Comparison of ENCODE assay signal across 8 cellular contexts in the genomic region with DNA sequence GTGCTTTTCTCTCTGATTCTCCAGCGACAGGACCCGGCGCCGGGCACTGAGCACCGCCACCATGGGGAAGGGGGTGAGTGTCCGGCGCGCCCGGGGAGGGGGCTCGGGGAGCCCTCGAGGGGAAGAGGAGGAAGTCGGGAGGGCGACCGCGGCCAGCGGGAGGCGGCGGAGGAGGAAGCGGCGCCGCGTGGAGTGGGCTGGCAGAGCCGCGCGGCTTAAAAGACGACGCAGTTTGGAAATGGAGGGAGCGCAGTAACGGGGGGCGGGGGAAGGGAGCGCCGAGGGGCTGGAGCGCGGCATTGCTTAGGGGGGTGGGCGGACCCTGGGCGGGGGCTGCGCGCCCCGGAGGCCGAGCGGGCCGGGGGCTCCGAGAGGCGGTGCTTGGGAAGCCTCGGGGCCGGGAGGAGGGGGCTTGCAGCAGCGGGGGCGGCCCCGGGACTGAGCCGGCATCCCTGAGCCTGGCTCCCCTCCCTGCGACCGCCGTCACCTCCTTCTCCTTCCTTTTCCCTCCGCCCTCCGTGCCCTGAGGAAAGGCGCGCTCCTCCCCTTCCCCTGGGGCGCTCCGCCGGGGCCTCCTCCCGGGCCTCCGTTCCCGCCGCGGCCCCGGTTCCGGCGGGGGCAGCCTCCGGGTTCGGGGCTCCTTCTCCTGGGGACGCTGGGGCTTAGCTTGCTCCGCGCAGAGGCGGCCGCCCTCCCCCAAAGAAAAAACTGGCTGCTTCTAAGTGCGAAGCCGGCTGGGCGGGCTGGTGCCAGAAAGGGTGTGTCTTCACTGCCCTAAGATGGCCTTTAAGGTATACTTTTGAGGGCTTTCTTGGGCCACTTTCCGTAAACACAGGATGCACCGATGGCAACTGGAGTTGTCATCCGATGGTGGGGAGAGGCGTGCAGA. TPM values are rescaled to one million over a fixed set of nuclear protein-coding genes. Genes with fewer than 3 reads are reported as not detected.
DNase-seq lines count a peak whose midpoint lies in the region; ATAC-seq and TF ChIP-seq lines count a peak whose summit lies in the region.

No MANE protein-coding gene starts in this region.

- H3K9ac ChIP-seq in neural progenitor cell: peak overlapping the region; percentile 54

- H3K27ac Mint-ChIP-seq in neural progenitor cell: peak overlapping the region; percentile 67

- peak overlapping the region; percentile 64; the same call in 1 of the 2 replicates for H2AFZ ChIP-seq in PC-9
- peak overlapping the region; percentile 82 for H2AFZ ChIP-seq in neural progenitor cell (replicated peaks)

- peaks cover 45% of the 10 kb centered on the region for H3K4me1 Mint-ChIP-seq in neural progenitor cell

- WGBS in tibial nerve, 2 donors: 1% methylated on average over 26 to 65 of the region's 82 CpGs

- H3K9me3 Mint-ChIP-seq in neural progenitor cell: no peaks in the 10 kb centered on the region

- TF ChIP-seq POLR2A in GM18505 (IDR thresholded peaks at IDR 0.05; ENCODE audit: borderline replicate concordance, extremely low read depth, insufficient read depth, insufficient read length) (no peak), tibial nerve (IDR thresholded peaks at IDR 0.05) (peak in 1 of 2 donors; percentile 35)

- POLR2A ChIA-PET in PC-9 (lab: Charles Lee; ENCODE audit: unreplicated experiment): interaction anchor here (0.6 kb wide), 1 partner anchor 29 kb away, joined by 8 read pairs; no protein-coding TSS in a partner anchor

- H3K27ac ChIP-seq in PC-9: peak overlapping the region; percentile 83
- H3K27ac ChIP-seq in foreskin keratinocyte: peak overlapping the region; percentile 87
- peak overlapping the region; percentile 95 for H3K27ac ChIP-seq in neural progenitor cell
- peak overlapping the region; percentile 92 to 99 (median 96) for H3K27ac ChIP-seq in tibial nerve

- peak in 1 of 2 donors; percentile 62 for TF ChIP-seq EP300 in tibial nerve (IDR thresholded peaks at IDR 0.05)

- no peaks in the 10 kb centered on the region for H3K9me3 ChIP-seq in PC-9 (ENCODE audit: insufficient read depth, low read depth)
- H3K9me3 ChIP-seq in neural progenitor cell (ENCODE audit: low read depth): no peaks in the 10 kb centered on the region
- no peaks in the 10 kb centered on the region for H3K9me3 ChIP-seq in tibial nerve

- no peaks in the 10 kb centered on the region for H3K36me3 Mint-ChIP-seq in neural progenitor cell

- peak overlapping the region; percentile 94 for H3K4me3 Mint-ChIP-seq in neural progenitor cell

- no peaks in the 10 kb centered on the region for H3K27me3 ChIP-seq in PC-9 (ENCODE audit: insufficient read depth, low read depth)
- H3K27me3 ChIP-seq in foreskin keratinocyte: peaks cover 3% of the 10 kb centered on the region
- H3K27me3 ChIP-seq in neural progenitor cell: peaks cover 19% of the 10 kb centered on the region
- H3K27me3 ChIP-seq in tibial nerve: no peaks in the 10 kb centered on the region

- intact Hi-C loops in PC-9 (cut with micrococcal nuclease; ENCODE audit: unreplicated experiment): loop anchor here (1.0 to 5.0 kb wide), 3 partner anchors 112 to 221 kb away; no protein-coding TSS in a partner anchor

- no peaks in the 10 kb centered on the region for H3K9me2 ChIP-seq in PC-9 (ENCODE audit: insufficient read depth)

- peaks cover 31% of the 10 kb centered on the region for H4K20me1 ChIP-seq in PC-9 (ENCODE audit: insufficient read depth)
- peaks cover 48% of the 10 kb centered on the region for H4K20me1 ChIP-seq in neural progenitor cell (ENCODE audit: low read depth)

- peaks cover 15% of the 10 kb centered on the region for H3K36me3 ChIP-seq in PC-9 (ENCODE audit: low read depth)
- no peaks in the 10 kb centered on the region for H3K36me3 ChIP-seq in neural progenitor cell
- H3K36me3 ChIP-seq in tibial nerve: no peaks in the 10 kb centered on the region

- H3K4me2 ChIP-seq in PC-9 (peak overlapping the region; percentile 87), neural progenitor cell (peak overlapping the region; percentile 96)

- TF ChIP-seq CTCF in PC-9 (conservative IDR thresholded peaks at IDR 0.05): no peak
- no peak for TF ChIP-seq CTCF in foreskin keratinocyte (conservative IDR thresholded peaks at IDR 0.05)
- no peak for TF ChIP-seq CTCF in neural progenitor cell (IDR thresholded peaks at IDR 0.05)
- no peak for TF ChIP-seq CTCF in tibial nerve (IDR thresholded peaks at IDR 0.05)

- ATAC-seq in GM18505 (IDR thresholded peaks at IDR 0.05; ENCODE audit: unreplicated experiment): peak; percentile 6
- peak; percentile 0 for ATAC-seq in HG03095 (IDR thresholded peaks at IDR 0.05; ENCODE audit: unreplicated experiment)
- no peak for ATAC-seq in foreskin keratinocyte

- DNase-seq in PC-9 (peak; percentile 61 to 64), activated gamma-delta T cell (lab: John Stamatoyannopoulos, UW) (peak; percentile 54), foreskin keratinocyte (peak in 1 of 2 donors; percentile 52), neural progenitor cell (ENCODE audit: low spot score) (peak; percentile 84), tibial nerve (ENCODE audit: low spot score in 2 of 2) (peak; percentile 50 to 53), NCI-H2029 treated with DMSO at 0.1 percent for 48 hours (lab: John Stamatoyannopoulos, UW) (no peak)

- peaks cover 63% of the 10 kb centered on the region for H3F3A ChIP-seq in PC-9 (ENCODE audit: insufficient read depth, low read depth)
- peaks cover 21% of the 10 kb centered on the region for H3F3A ChIP-seq in neural progenitor cell (ENCODE audit: low read depth)

- peaks cover 9% of the 10 kb centered on the region for H3K27me3 Mint-ChIP-seq in neural progenitor cell (ENCODE audit: insufficient read depth, low read depth)

- peak overlapping the region; percentile 75 for H3K4me3 ChIP-seq in PC-9
- peak overlapping the region; percentile 81 for H3K4me3 ChIP-seq in neural progenitor cell
- peak overlapping the region; percentile 71 to 92 (median 82) for H3K4me3 ChIP-seq in tibial nerve

- no TSS peak for BruUV-seq in PC-9 (replicated peaks; lab: Mats Ljungman, UMichigan)

- peaks cover 51% of the 10 kb centered on the region for H3K4me1 ChIP-seq in PC-9 (replicated peaks; ENCODE audit: insufficient read depth)
- H3K4me1 ChIP-seq in foreskin keratinocyte: peaks cover 32% of the 10 kb centered on the region
- H3K4me1 ChIP-seq in neural progenitor cell: peaks cover 44% of the 10 kb centered on the region
- peaks cover 0 to 53% (median 43%) of the 10 kb centered on the region in 4 donors for H3K4me1 ChIP-seq in tibial nerve

- CTCF ChIA-PET in PC-9 (lab: Charles Lee): interaction anchor here (0.6 kb wide), 2 partner anchors 143 to 912 kb away, joined by 3 to 4 read pairs; no protein-coding TSS in a partner anchor

- peaks cover 55% of the 10 kb centered on the region for H3K79me2 ChIP-seq in PC-9 (ENCODE audit: low read depth)
- peaks cover 50% of the 10 kb centered on the region for H3K79me2 ChIP-seq in neural progenitor cell (ENCODE audit: low read depth)

RNA-seq across cellular contexts. Expression of a gene that starts 0.7 kb away (rescaled TPM):
- total RNA-seq in PC-9 (2021) (393 and 399 TPM in 2 replicates), foreskin keratinocyte (141 and 174 TPM in 2 replicates), neural progenitor cell (ENCODE audit: low replicate concordance) (61.5 and 92.5 TPM in 2 replicates), tibial nerve (100 to 1,000 TPM; 226 to 325 (median 267) TPM)
- 124 and 152 TPM in 2 replicates for polyA plus RNA-seq in foreskin keratinocyte
